ENCODE assay signal across 8 cellular contexts in genomic region chr19:13152356-13152853, GRCh38. TPM values are rescaled to one million over a fixed set of nuclear protein-coding genes. Genes with fewer than 3 reads are reported as not detected.
DNase-seq lines count a peak whose midpoint lies in the region; TF ChIP-seq lines count a peak whose summit lies in the region.

No MANE protein-coding gene starts in this region.

- H4K20me1 ChIP-seq in SK-N-SH (ENCODE audit: insufficient read depth), result peaks cover 25% of the 10 kb centered on the region

- no peaks in the 10 kb centered on the region for H3K27me3 ChIP-seq in CD4-positive, alpha-beta memory T cell (ENCODE audit: insufficient read depth, low read length)
- no peaks in the 10 kb centered on the region for H3K27me3 ChIP-seq in HAP-1 (ENCODE audit: low read depth)
- H3K27me3 ChIP-seq in SK-N-SH (ENCODE audit: insufficient read depth), result no peaks in the 10 kb centered on the region

- no peak for DNase-seq in CD4-positive, alpha-beta memory T cell
- DNase-seq in HAP-1 (ENCODE audit: low spot score in 2 of 2) (peak in 1 of 2 experiments; percentile 13), SK-N-SH (no peak), fibroblast of villous mesenchyme (ENCODE audit: low read depth) (no peak), progenitor cell of endocrine pancreas (ENCODE audit: low spot score, unreplicated experiment) (no peak), COLO829 (ENCODE audit: low spot score) (no peak), SKM-1 (lab: John Stamatoyannopoulos, UW; ENCODE audit: unreplicated experiment) (no peak), NCI-H187 treated with DMSO at 0.1 percent for 48 hours (lab: John Stamatoyannopoulos, UW) (no peak)

- H3K9me3 Mint-ChIP-seq in CD4-positive, alpha-beta memory T cell, result peaks cover 0 to 24% (median 3%) of the 10 kb centered on the region in 8 donors
- H3K9me3 Mint-ChIP-seq in progenitor cell of endocrine pancreas (ENCODE audit: low read depth), result no peaks in the 10 kb centered on the region

- 4% methylated on average over 11 of the region's 16 CpGs for WGBS in SK-N-SH (ENCODE audit: low lambda C conversion rate)

- intact Hi-C loops in CD4-positive, alpha-beta memory T cell (cut with micrococcal nuclease), result loop anchor here (2.0 to 5.0 kb wide), 5 partner anchors 14 to 930 kb away; partner anchors contain the start of genes JUNB and RFX1

- H3K27me3 Mint-ChIP-seq in CD4-positive, alpha-beta memory T cell, result peaks cover 0 to 3% of the 10 kb centered on the region in 2 donors
- H3K27me3 Mint-ChIP-seq in progenitor cell of endocrine pancreas, result no peaks in the 10 kb centered on the region

- H3K9me2 ChIP-seq in SK-N-SH, result no peaks in the 10 kb centered on the region

- no peak for TF ChIP-seq EP300 in SK-N-SH (IDR thresholded peaks at IDR 0.05; ENCODE audit: borderline replicate concordance in 1 of 2, low read depth in 1 of 2, low read length in 1 of 2)

- peaks cover 35% of the 10 kb centered on the region for H3F3A ChIP-seq in SK-N-SH (replicated peaks; ENCODE audit: insufficient read depth)

- peak overlapping the region; percentile 39; the same call in 1 of the 2 replicates for H2AFZ ChIP-seq in SK-N-SH (ENCODE audit: low read depth)

- peak overlapping the region; percentile 98 to 100 for H3K4me3 ChIP-seq in CD4-positive, alpha-beta memory T cell (ENCODE audit: low read length in 2 of 2)
- H3K4me3 ChIP-seq in HAP-1 (peak overlapping the region; percentile 97), SK-N-SH (ENCODE audit: low read depth in 2 of 2, low read length in 1 of 2) (peak overlapping the region; percentile 76 to 90), fibroblast of villous mesenchyme (ENCODE audit: low read depth, low read length) (peak overlapping the region; percentile 94)

- H3K36me3 Mint-ChIP-seq in CD4-positive, alpha-beta memory T cell, result peaks cover 20 to 46% of the 10 kb centered on the region in 2 donors
- H3K36me3 Mint-ChIP-seq in progenitor cell of endocrine pancreas (ENCODE audit: insufficient read depth), result peaks cover 10% of the 10 kb centered on the region

- H3K27ac ChIP-seq in CD4-positive, alpha-beta memory T cell (ENCODE audit: low read depth, low read length), result peak overlapping the region; percentile 98
- H3K27ac ChIP-seq in SK-N-SH (ENCODE audit: low read depth in 2 of 2, low read length in 1 of 2), result peak overlapping the region; percentile 98 to 99

- TF ChIP-seq CTCF in SK-N-SH (IDR thresholded peaks at IDR 0.05), result no peak
- no peak for TF ChIP-seq CTCF in fibroblast of villous mesenchyme (IDR thresholded peaks at IDR 0.05; ENCODE audit: insufficient read depth, low read depth, low read length)
- TF ChIP-seq CTCF in progenitor cell of endocrine pancreas (IDR thresholded peaks at IDR 0.05; ENCODE audit: unreplicated experiment), result no peak

- no peak for TF ChIP-seq RAD21 in SK-N-SH (IDR thresholded peaks at IDR 0.05; ENCODE audit: low read length)

- in situ Hi-C loops in HAP-1 (cut with MboI; ENCODE audit: low sequenced_read_pairs), result loop anchor here (25.0 kb wide), 1 partner anchor 860 kb away; the partner anchor contains the start of gene RFX1

- H3K9ac ChIP-seq in SK-N-SH, result peak overlapping the region; percentile 93

- peak overlapping the region; percentile 95 to 99 (median 99) for H3K4me3 Mint-ChIP-seq in CD4-positive, alpha-beta memory T cell
- peak overlapping the region; percentile 96 for H3K4me3 Mint-ChIP-seq in progenitor cell of endocrine pancreas (ENCODE audit: low read depth)

- CTCF ChIA-PET in CD4-positive, alpha-beta memory T cell (lab: Charles Lee; ENCODE audit: partially characterized antibody), result interaction anchor here (0.8 to 2.2 kb wide), 14 partner anchors 11 to 187 kb away, joined by 3 to 21 read pairs (median 4); no protein-coding TSS in a partner anchor
- CTCF ChIA-PET in SK-N-SH (lab: Yijun Ruan, JAX), result interaction anchor here (0.6 to 1.8 kb wide), 16 partner anchors 11 to 187 kb away, joined by 3 to 11 read pairs (median 4); partner anchors contain the start of genes DAND5 and NACC1

- peaks cover 31% of the 10 kb centered on the region for H3K4me1 ChIP-seq in CD4-positive, alpha-beta memory T cell (ENCODE audit: insufficient read depth, low read length)
- peaks cover 9% of the 10 kb centered on the region for H3K4me1 ChIP-seq in HAP-1
- peaks cover 4 to 23% of the 10 kb centered on the region in 2 experiments; a peak in 1 of 4 replicates for H3K4me1 ChIP-seq in SK-N-SH (ENCODE audit: control insufficient read depth in 1 of 2, insufficient read depth in 2 of 2, low read depth in 1 of 2, low read length in 1 of 2)

- H3K27ac Mint-ChIP-seq in CD4-positive, alpha-beta memory T cell, result peak overlapping the region; percentile 98 to 100 (median 99)
- peak overlapping the region; percentile 100 for H3K27ac Mint-ChIP-seq in progenitor cell of endocrine pancreas

- H3K36me3 ChIP-seq in CD4-positive, alpha-beta memory T cell (ENCODE audit: insufficient read depth, low read length), result peaks cover 5% of the 10 kb centered on the region
- peaks cover 16% of the 10 kb centered on the region for H3K36me3 ChIP-seq in HAP-1 (replicated peaks)
- H3K36me3 ChIP-seq in SK-N-SH (replicated peaks in 1 of 2; ENCODE audit: control insufficient read depth in 1 of 2, insufficient read depth in 2 of 2, low read length in 1 of 2), result peaks cover 0 to 19% of the 10 kb centered on the region in 2 experiments

- H3K4me2 ChIP-seq in SK-N-SH, result peak overlapping the region; percentile 98

- no peaks in the 10 kb centered on the region for H3K9me3 ChIP-seq in CD4-positive, alpha-beta memory T cell (ENCODE audit: control insufficient read depth in 1 of 2, low read length in 2 of 2)
- H3K9me3 ChIP-seq in HAP-1 (no peaks in the 10 kb centered on the region), SK-N-SH (no peaks in the 10 kb centered on the region)

- POLR2A ChIA-PET in CD4-positive, alpha-beta memory T cell (lab: Charles Lee; ENCODE audit: partially characterized antibody), result interaction anchor here (0.6 to 5.5 kb wide), 38 partner anchors 10 to 1267 kb away, joined by 3 to 415 read pairs (median 6); partner anchors contain the start of genes C19orf53, GCDH, JUNB and LYL1
- POLR2A ChIA-PET in SK-N-SH (lab: Yijun Ruan, JAX), result interaction anchor here (0.7 to 2.2 kb wide), 17 partner anchors 9 to 1974 kb away, joined by 3 to 73 read pairs (median 4); partner anchors contain the start of genes DAND5, GCDH and NACC1

- H3K4me1 Mint-ChIP-seq in CD4-positive, alpha-beta memory T cell, result peaks cover 22 to 72% (median 30%) of the 10 kb centered on the region in 4 donors
- peaks cover 18% of the 10 kb centered on the region for H3K4me1 Mint-ChIP-seq in progenitor cell of endocrine pancreas (ENCODE audit: low read depth)

- H3K79me2 ChIP-seq in SK-N-SH (ENCODE audit: insufficient read depth), result peaks cover 63% of the 10 kb centered on the region

TF ChIP-seq in SK-N-SH, 30 proteins besides CTCF, POLR2A, EP300 and RAD21 (continues in another document):
- TF ChIP-seq MAX (IDR thresholded peaks at IDR 0.05; ENCODE audit: low read depth) (no peak), SMC3 (IDR thresholded peaks at IDR 0.05; ENCODE audit: low read depth, low read length) (no peak), JUND (IDR thresholded peaks at IDR 0.05) (no peak), GABPA (IDR thresholded peaks at IDR 0.05; ENCODE audit: low read depth) (no peak)

RNA-seq across cellular contexts. Expression of gene IER2, which starts 2.2 kb away (rescaled TPM):
- 100 to 1,000 TPM; 148 to 153 TPM for total RNA-seq in CD4-positive, alpha-beta memory T cell
- polyA plus RNA-seq in CD4-positive, alpha-beta memory T cell, result 100 to 1,000 TPM; 201 to 446 TPM
- 55.7 and 115 TPM in 2 replicates for polyA plus RNA-seq in SK-N-SH (2012; rRNA removed)
- 56.1 and 82.2 TPM in 2 replicates for polyA plus RNA-seq in SK-N-SH (2012; cell fraction: cytosol; rRNA removed)
- polyA plus RNA-seq in SK-N-SH (2012; cell fraction: nucleus; rRNA removed), result 210 and 342 TPM in 2 replicates
- total RNA-seq in fibroblast of villous mesenchyme, result 22.0 and 28.7 TPM in 2 replicates
- 88.4 and 93.4 TPM in 2 replicates for total RNA-seq in progenitor cell of endocrine pancreas

RNA-seq across cellular contexts. Expression of gene STX10, which starts 2.2 kb away (rescaled TPM):
- 10 to 100 TPM; 63.7 to 64.0 TPM for total RNA-seq in CD4-positive, alpha-beta memory T cell
- polyA plus RNA-seq in CD4-positive, alpha-beta memory T cell, result 10 to 100 TPM; 57.9 to 64.2 TPM
- polyA plus RNA-seq in SK-N-SH (2012; rRNA removed), result 143 and 163 TPM in 2 replicates
- polyA plus RNA-seq in SK-N-SH (2012; cell fraction: cytosol; rRNA removed), result 105 and 124 TPM in 2 replicates
- 322 and 532 TPM in 2 replicates for polyA plus RNA-seq in SK-N-SH (2012; cell fraction: nucleus; rRNA removed)
- 58.3 and 69.9 TPM in 2 replicates for total RNA-seq in fibroblast of villous mesenchyme
- total RNA-seq in progenitor cell of endocrine pancreas, result 49.2 and 55.9 TPM in 2 replicates

RNA-seq across cellular contexts. Expression of gene NACC1, which starts 34.3 kb away (rescaled TPM):
- 10 to 100 TPM; 25.8 to 34.1 TPM for total RNA-seq in CD4-positive, alpha-beta memory T cell
- 1 to 10 TPM in 1 of 2 donors, under 1 TPM in 1; 0.15 to 1.8 TPM for polyA plus RNA-seq in CD4-positive, alpha-beta memory T cell
- polyA plus RNA-seq in SK-N-SH (2012; rRNA removed), result 72.8 and 127 TPM in 2 replicates
- polyA plus RNA-seq in SK-N-SH (2012; cell fraction: cytosol; rRNA removed), result 36.3 and 58.8 TPM in 2 replicates
- polyA plus RNA-seq in SK-N-SH (2012; cell fraction: nucleus; rRNA removed), result 107 and 113 TPM in 2 replicates
- 95.0 and 104 TPM in 2 replicates for total RNA-seq in fibroblast of villous mesenchyme
- total RNA-seq in progenitor cell of endocrine pancreas, result 92.3 and 103 TPM in 2 replicates

RNA-seq across cellular contexts. Expression of gene TRMT1, which starts 35.9 kb away (rescaled TPM):
- 10 to 100 TPM; 70.6 to 78.4 TPM for total RNA-seq in CD4-positive, alpha-beta memory T cell
- polyA plus RNA-seq in CD4-positive, alpha-beta memory T cell, result 10 to 100 TPM; 18.0 to 24.9 TPM
- polyA plus RNA-seq in SK-N-SH (2012; rRNA removed), result 60.9 and 64.9 TPM in 2 replicates
- polyA plus RNA-seq in SK-N-SH (2012; cell fraction: cytosol; rRNA removed), result 15.7 and 22.8 TPM in 2 replicates
- 485 and 635 TPM in 2 replicates for polyA plus RNA-seq in SK-N-SH (2012; cell fraction: nucleus; rRNA removed)
- total RNA-seq in fibroblast of villous mesenchyme (25.4 and 25.9 TPM in 2 replicates), progenitor cell of endocrine pancreas (51.5 and 52.4 TPM in 2 replicates)

RNA-seq across cellular contexts. Expression of gene LYL1, which starts 49.7 kb away (rescaled TPM):
- 10 to 100 TPM; 16.1 to 16.9 TPM for total RNA-seq in CD4-positive, alpha-beta memory T cell
- 1 to 10 TPM; 2.3 to 9.4 TPM for polyA plus RNA-seq in CD4-positive, alpha-beta memory T cell
- polyA plus RNA-seq in SK-N-SH (2012; rRNA removed), result 1.1 and 2.2 TPM in 2 replicates
- 0.80 and 1.8 TPM in 2 replicates for polyA plus RNA-seq in SK-N-SH (2012; cell fraction: cytosol; rRNA removed)
- polyA plus RNA-seq in SK-N-SH (2012; cell fraction: nucleus; rRNA removed), result 3.7 and 4.9 TPM in 2 replicates
- total RNA-seq in fibroblast of villous mesenchyme (2.6 and 3.9 TPM in 2 replicates), progenitor cell of endocrine pancreas (0.47 and 0.50 TPM in 2 replicates)
